ENCODE assay signal across 10 cellular contexts in the genomic region with DNA sequence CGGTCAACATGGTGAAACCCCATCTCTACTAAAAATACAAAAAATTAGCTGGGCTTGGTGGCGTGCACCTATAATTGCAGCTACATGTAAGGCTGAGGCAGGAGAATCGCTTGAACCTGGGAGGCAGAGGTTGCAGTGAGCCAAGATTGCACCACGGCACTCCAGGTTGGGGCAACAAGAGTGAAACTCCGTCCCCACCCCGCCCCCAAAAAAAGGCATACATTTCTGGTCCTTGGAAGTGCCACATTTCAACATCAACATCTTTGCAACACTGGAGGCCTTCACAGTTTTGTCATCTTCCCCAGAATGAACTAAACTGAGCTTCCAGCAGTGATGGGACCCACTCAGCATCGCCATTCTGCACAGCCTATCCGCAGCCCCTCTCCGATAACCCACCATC. TPM values are rescaled to one million over a fixed set of nuclear protein-coding genes. Genes with fewer than 3 reads are reported as not detected.
DNase-seq lines count a peak whose midpoint lies in the region; ATAC-seq and TF ChIP-seq lines count a peak whose summit lies in the region.
"Had no signal": no experiment of that assay in that cellular context is flagged by ENCODE, and none has a peak within 500 bp of the region (broad histone marks: within the 10 kb centered on the region; RNA-seq: fewer than 3 reads in every experiment).

No MANE protein-coding gene starts in this region.

- peaks cover 17 to 96% (median 88%) of the 10 kb centered on the region in 4 donors for H3K4me1 ChIP-seq in tibial nerve

- no peaks in the 10 kb centered on the region for H3K9me3 Mint-ChIP-seq in activated T-cell treated with anti-CD3 and anti-CD28 coated beads, Interleukin-2, amount 50 U/mL, for 24 hours
- H3K9me3 Mint-ChIP-seq in activated T-helper 2 cell treated with anti-CD3 and anti-CD28 coated beads, Interferon-gamma antibody, Interleukin-2, Interleukin-4, amounts not matched to agents 10 μg/mL and 5 μg/mL and 100 μg/mL, durations not matched to agents 14 hours and 24 hours and 36 hours = no peaks in the 10 kb centered on the region
- no peaks in the 10 kb centered on the region for H3K9me3 Mint-ChIP-seq in naive B cell
- H3K9me3 Mint-ChIP-seq: neural crest cell had no signal

- peak overlapping the region; percentile 82 to 98 (median 88) for H3K27ac ChIP-seq in tibial nerve

- no peak for DNase-seq in activated T-cell treated with anti-CD3 and anti-CD28 coated beads, Interleukin-2, amount 50 U/mL, for 24 hours
- no peak for DNase-seq in activated T-cell treated with anti-CD3 and anti-CD28 coated beads, Interleukin-2, amount 50 U/mL, for 1 hour
- DNase-seq in activated T-helper 2 cell treated with anti-CD3 and anti-CD28 coated beads, Interferon-gamma antibody, Interleukin-2, Interleukin-4, amounts not matched to agents 10 μg/mL and 5 μg/mL and 100 μg/mL, durations not matched to agents 14 hours and 24 hours and 36 hours (ENCODE audit: low spot score) = no peak
- DNase-seq in naive B cell (no peak), tibial nerve (ENCODE audit: low spot score in 2 of 2) (no peak), SHP77 treated with DMSO at 0.1 percent for 48 hours (lab: John Stamatoyannopoulos, UW) (no peak)
- DNase-seq: ACHN had no signal

- ATAC-seq in naive B cell (ENCODE audit: low read depth in 2 of 2) = no peak
- ATAC-seq in GM21825 (IDR thresholded peaks at IDR 0.05; ENCODE audit: unreplicated experiment) = no peak
- no peak for ATAC-seq in GM18873 (IDR thresholded peaks at IDR 0.05; ENCODE audit: low FRiP score, unreplicated experiment)

- H3K4me3 ChIP-seq in tibial nerve = no peak overlapping the region

- intact Hi-C loops in activated T-helper 2 cell treated with anti-CD3 and anti-CD28 coated beads, Interferon-gamma antibody, Interleukin-2, Interleukin-4, amounts not matched to agents 10 μg/mL and 5 μg/mL and 100 μg/mL, durations not matched to agents 14 hours and 24 hours and 36 hours (cut with micrococcal nuclease) = no loop called here

- TF ChIP-seq POLR2A in tibial nerve (IDR thresholded peaks at IDR 0.05) = no peak

- no peaks in the 10 kb centered on the region for H3K27me3 Mint-ChIP-seq in activated T-cell treated with anti-CD3 and anti-CD28 coated beads, Interleukin-2, amount 50 U/mL, for 24 hours
- no peaks in the 10 kb centered on the region for H3K27me3 Mint-ChIP-seq in activated T-helper 2 cell treated with anti-CD3 and anti-CD28 coated beads, Interferon-gamma antibody, Interleukin-2, Interleukin-4, amounts not matched to agents 10 μg/mL and 5 μg/mL and 100 μg/mL, durations not matched to agents 14 hours and 24 hours and 36 hours (ENCODE audit: low read depth)
- no peaks in the 10 kb centered on the region for H3K27me3 Mint-ChIP-seq in naive B cell

- H3K4me3 Mint-ChIP-seq in activated T-cell treated with anti-CD3 and anti-CD28 coated beads, Interleukin-2, amount 50 U/mL, for 24 hours = no peak overlapping the region
- H3K4me3 Mint-ChIP-seq in activated T-helper 2 cell treated with anti-CD3 and anti-CD28 coated beads, Interferon-gamma antibody, Interleukin-2, Interleukin-4, amounts not matched to agents 10 μg/mL and 5 μg/mL and 100 μg/mL, durations not matched to agents 14 hours and 24 hours and 36 hours (ENCODE audit: low read depth) = no peak overlapping the region
- H3K4me3 Mint-ChIP-seq in naive B cell = peak overlapping the region in 7 of 8 donors; percentile 7 to 72 (median 34)
- H3K4me3 Mint-ChIP-seq: neural crest cell had no signal

- no peak for TF ChIP-seq CTCF in tibial nerve (IDR thresholded peaks at IDR 0.05)

- peaks cover 38% of the 10 kb centered on the region for H3K36me3 Mint-ChIP-seq in activated T-cell treated with anti-CD3 and anti-CD28 coated beads, Interleukin-2, amount 50 U/mL, for 24 hours (ENCODE audit: low read depth)
- H3K36me3 Mint-ChIP-seq in activated T-helper 2 cell treated with anti-CD3 and anti-CD28 coated beads, Interferon-gamma antibody, Interleukin-2, Interleukin-4, amounts not matched to agents 10 μg/mL and 5 μg/mL and 100 μg/mL, durations not matched to agents 14 hours and 24 hours and 36 hours (ENCODE audit: low read depth) = peaks cover 52% of the 10 kb centered on the region
- H3K36me3 Mint-ChIP-seq in naive B cell = peaks cover 3 to 31% of the 10 kb centered on the region in 2 donors

- H3K27ac Mint-ChIP-seq in activated T-cell treated with anti-CD3 and anti-CD28 coated beads, Interleukin-2, amount 50 U/mL, for 24 hours = peak overlapping the region; percentile 81
- H3K27ac Mint-ChIP-seq in activated T-helper 2 cell treated with anti-CD3 and anti-CD28 coated beads, Interferon-gamma antibody, Interleukin-2, Interleukin-4, amounts not matched to agents 10 μg/mL and 5 μg/mL and 100 μg/mL, durations not matched to agents 14 hours and 24 hours and 36 hours = peak overlapping the region; percentile 6
- H3K27ac Mint-ChIP-seq in naive B cell = peak overlapping the region; percentile 74 to 94 (median 84)

- no peaks in the 10 kb centered on the region for H3K27me3 ChIP-seq in tibial nerve

- whole genome bisulfite sequencing in tibial nerve, 2 donors = 91 to 94% methylated on average over 9 of the region's 9 CpGs

- H3K36me3 ChIP-seq in tibial nerve = peaks cover 0 to 6% (median 0%) of the 10 kb centered on the region in 3 donors

- peaks cover 93% of the 10 kb centered on the region for H3K4me1 Mint-ChIP-seq in activated T-cell treated with anti-CD3 and anti-CD28 coated beads, Interleukin-2, amount 50 U/mL, for 24 hours (ENCODE audit: low read depth)
- H3K4me1 Mint-ChIP-seq in activated T-helper 2 cell treated with anti-CD3 and anti-CD28 coated beads, Interferon-gamma antibody, Interleukin-2, Interleukin-4, amounts not matched to agents 10 μg/mL and 5 μg/mL and 100 μg/mL, durations not matched to agents 14 hours and 24 hours and 36 hours (ENCODE audit: low read depth) = peaks cover 70% of the 10 kb centered on the region
- peaks cover 78 to 96% (median 84%) of the 10 kb centered on the region in 3 donors for H3K4me1 Mint-ChIP-seq in naive B cell

- no peaks in the 10 kb centered on the region for H3K9me3 ChIP-seq in tibial nerve

- no peak for TF ChIP-seq EP300 in tibial nerve (IDR thresholded peaks at IDR 0.05)

RNA-seq across cellular contexts. Expression of a gene that starts 36.6 kb away (rescaled TPM):
- 18.1 and 19.3 TPM in 2 replicates for total RNA-seq in activated T-helper 2 cell treated with anti-CD3 and anti-CD28 coated beads, Interferon-gamma antibody, Interleukin-2, Interleukin-4, amounts not matched to agents 10 μg/mL and 5 μg/mL and 100 μg/mL, durations not matched to agents 14 hours and 24 hours and 36 hours
- polyA plus RNA-seq in naive B cell (ENCODE audit: low read depth in 6 of 6) = 100 to 1,000 TPM in 1 of 6 donors, 10 to 100 TPM in 5; 19.6 to 141 (median 31.5) TPM
- 10 to 100 TPM; 60.8 to 84.8 (median 78.8) TPM for total RNA-seq in tibial nerve

Comparison
In these comparisons a context has a peak if more than half of its experiments do, and no peak if none do; other contexts are left out.
1. H3K27ac Mint-ChIP-seq: peak in every context shown above with its lines; median percentile 84 in naive B cell; 81 in activated T-cell treated with anti-CD3 and anti-CD28 coated beads, Interleukin-2, amount 50 U/mL, for 24 hours; 6 in activated T-helper 2 cell treated with anti-CD3 and anti-CD28 coated beads, Interferon-gamma antibody, Interleukin-2, Interleukin-4, amounts not matched to agents 10 μg/mL and 5 μg/mL and 100 μg/mL, durations not matched to agents 14 hours and 24 hours and 36 hours.
2. H3K4me3 Mint-ChIP-seq: peak in naive B cell (7 of 8); none in activated T-cell treated with anti-CD3 and anti-CD28 coated beads, Interleukin-2, amount 50 U/mL, for 24 hours (single experiment) and activated T-helper 2 cell treated with anti-CD3 and anti-CD28 coated beads, Interferon-gamma antibody, Interleukin-2, Interleukin-4, amounts not matched to agents 10 μg/mL and 5 μg/mL and 100 μg/mL, durations not matched to agents 14 hours and 24 hours and 36 hours (single experiment).